Comparison of ENCODE assay signal across 24 cellular contexts in genomic region chr2:80331025-80331424, GRCh38. TPM values are rescaled to one million over a fixed set of nuclear protein-coding genes. Genes with fewer than 3 reads are reported as not detected.
"Had no signal": no experiment of that assay in that cellular context is flagged by ENCODE, and none has a peak within 500 bp of the region (broad histone marks: within the 10 kb centered on the region; RNA-seq: fewer than 3 reads in every experiment).

No MANE protein-coding gene starts in this region.

- DNase-seq: dermis blood vessel endothelial cell; dorsolateral prefrontal cortex; effector CD4-positive, alpha-beta T cell; effector memory CD8-positive, alpha-beta T cell; endodermal cell; erythroblast; esophagus squamous epithelium; foreskin fibroblast; foreskin melanocyte; gastrocnemius medialis; glutamatergic neuron; heart right ventricle; hippocampal formation; left cardiac atrium; left ventricle myocardium superior; lower lobe of right lung; mesenchymal stem cell; mucosa of descending colon; naive B cell had no signal

- ATAC-seq: effector memory CD8-positive, alpha-beta T cell; esophagus mucosa; gastrocnemius medialis; heart right ventricle; left cardiac atrium; left lung; left ventricle myocardium superior; lower lobe of right lung; mucosa of descending colon had no signal

- H3K27ac ChIP-seq: coronary artery, dorsolateral prefrontal cortex, epithelial cell of prostate, esophagus squamous epithelium, gastrocnemius medialis, heart right ventricle, left lung, lower lobe of right lung had no signal

RNA-seq across cellular contexts. Expression of gene LRRTM1, which starts 26.5 kb away (rescaled TPM):
- polyA plus RNA-seq: keratinocyte had no signal
